In genomic region chr4:94406668-94407437, GRCh38 we compare ENCODE assay signal across 8 cellular contexts. TPM values are rescaled to one million over a fixed set of nuclear protein-coding genes. Genes with fewer than 3 reads are reported as not detected.
DNase-seq lines count a peak whose midpoint lies in the region; ATAC-seq, FAIRE-seq and TF ChIP-seq lines count a peak whose summit lies in the region.

No MANE protein-coding gene starts in this region.

- no peaks in the 10 kb centered on the region for H3K36me3 Mint-ChIP-seq in mesothelial cell of epicardium

- peak; percentile 93 for TF ChIP-seq CTCF in AG04450 (IDR thresholded peaks at IDR 0.05; ENCODE audit: low read depth, low read length)
- peak in 2 of 3 experiments; percentile 71 to 78; a peak in 3 of 4 replicates for TF ChIP-seq CTCF in H1 (IDR thresholded peaks at IDR 0.05; ENCODE audit: control extremely low read depth in 1 of 3, insufficient read depth in 1 of 3, low read depth in 1 of 3, low read length in 3 of 3)
- TF ChIP-seq CTCF in mesothelial cell of epicardium (IDR thresholded peaks at IDR 0.05; ENCODE audit: unreplicated experiment): peak; percentile 74

- no peak overlapping the region for H2BK20ac ChIP-seq in H1 (ENCODE audit: low read length)

- no peaks in the 10 kb centered on the region for H3K27me3 Mint-ChIP-seq in mesothelial cell of epicardium (ENCODE audit: low read depth)

- H3K4me3 ChIP-seq in AG04450 (ENCODE audit: low read depth, low read length) (no peak overlapping the region), H1 (ENCODE audit: extremely low read depth in 1 of 4, insufficient read depth in 2 of 4, low read depth in 3 of 4, low read length in 4 of 4) (no peak overlapping the region)

- H3K79me2 ChIP-seq in H1 (ENCODE audit: control insufficient read depth in 1 of 2, insufficient read depth in 2 of 2, low read length in 2 of 2): no peaks in the 10 kb centered on the region

- H3K9me3 Mint-ChIP-seq in mesothelial cell of epicardium: peaks cover 3% of the 10 kb centered on the region

- H3K23ac ChIP-seq in H1 (ENCODE audit: insufficient read length): no peak overlapping the region

- ATAC-seq in GM18511 (IDR thresholded peaks at IDR 0.05; ENCODE audit: unreplicated experiment) (peak; percentile 90), HG03097 (IDR thresholded peaks at IDR 0.05; ENCODE audit: low FRiP score, unreplicated experiment) (peak; percentile 88)

- H3K27me3 ChIP-seq in AG04450 (ENCODE audit: control insufficient read depth, insufficient read depth, low read length): no peaks in the 10 kb centered on the region
- no peaks in the 10 kb centered on the region for H3K27me3 ChIP-seq in H1 (replicated peaks in 1 of 4; ENCODE audit: control insufficient read depth in 3 of 4, extremely low read depth in 1 of 4, insufficient read depth in 3 of 4, low read length in 3 of 4)

- no peak overlapping the region for H3K4me3 Mint-ChIP-seq in mesothelial cell of epicardium

- no peak overlapping the region for H2BK5ac ChIP-seq in H1 (ENCODE audit: low read depth, low read length)

- no peak overlapping the region for H3K27ac Mint-ChIP-seq in mesothelial cell of epicardium

- H2BK120ac ChIP-seq in H1 (replicated peaks; ENCODE audit: low read depth, low read length): no peak overlapping the region

- H3K27ac ChIP-seq in AG04450 (ENCODE audit: low read depth, low read length) (no peak overlapping the region), H1 (ENCODE audit: low read depth, low read length) (no peak overlapping the region)

- H3K9me3 ChIP-seq in AG04450 (ENCODE audit: control insufficient read depth, insufficient read depth, low read length) (no peaks in the 10 kb centered on the region), H1 (ENCODE audit: insufficient read depth in 2 of 2, low read depth in 1 of 2, low read length in 1 of 2) (no peaks in the 10 kb centered on the region; a peak in 1 of 4 replicates)

- H3K36me3 ChIP-seq in H1 (ENCODE audit: control insufficient read depth in 2 of 4, insufficient read depth in 4 of 4, low read length in 3 of 4): no peaks in the 10 kb centered on the region

- no peak for TF ChIP-seq POLR2A in H1 (IDR thresholded peaks at IDR 0.05; ENCODE audit: control extremely low read depth in 1 of 2, low read depth in 2 of 2, low read length in 2 of 2)

- H2AFZ ChIP-seq in H1 (ENCODE audit: low read length): no peak overlapping the region

- TF ChIP-seq EP300 in H1 (IDR thresholded peaks at IDR 0.05; ENCODE audit: borderline replicate concordance in 1 of 2, low read depth in 2 of 2, low read length in 2 of 2): no peak

- peak; percentile 86 to 89 for TF ChIP-seq RAD21 in H1 (IDR thresholded peaks at IDR 0.05 in 1 of 2, conservative IDR thresholded peaks at IDR 0.05 in 1 of 2; ENCODE audit: low read depth in 2 of 2, low read length in 2 of 2)

- no peak overlapping the region for H3K18ac ChIP-seq in H1 (ENCODE audit: extremely low read depth, low read length)

- no peak overlapping the region for H3K9ac ChIP-seq in H1 (replicated peaks in 1 of 4; ENCODE audit: extremely low read depth in 1 of 4, low read depth in 3 of 4, low read length in 3 of 4)

- no peak overlapping the region for H4K5ac ChIP-seq in H1 (ENCODE audit: insufficient read length, low read depth, low read length)

- peak; percentile 86 for FAIRE-seq in H1 (lab: Jason Lieb, UNC)

- POLR2A ChIA-PET in AG04450 (lab: Yijun Ruan, JAX) (no interaction called here), H1 (lab: Charles Lee; ENCODE audit: partially characterized antibody) (interaction anchor here (0.6 kb wide), 1 partner anchor 102 kb away, joined by 3 read pairs; no protein-coding TSS in a partner anchor)

- no peak overlapping the region for H3K14ac ChIP-seq in H1 (ENCODE audit: insufficient read length)

- H3K4me1 Mint-ChIP-seq in mesothelial cell of epicardium: peaks cover 32% of the 10 kb centered on the region

- no peaks in the 10 kb centered on the region for H3K79me1 ChIP-seq in H1 (ENCODE audit: low read depth, low read length)

- H3K4me2 ChIP-seq in H1 (ENCODE audit: insufficient read depth in 1 of 2, low read depth in 2 of 2, low read length in 2 of 2): no peak overlapping the region

- H3K4ac ChIP-seq in H1 (replicated peaks; ENCODE audit: insufficient read length, low read depth, low read length): no peak overlapping the region

- no peak overlapping the region for H2AK5ac ChIP-seq in H1 (ENCODE audit: low read depth, low read length)

- no peaks in the 10 kb centered on the region for H3K23me2 ChIP-seq in H1 (ENCODE audit: low read depth, low read length)

- H2BK15ac ChIP-seq in H1 (ENCODE audit: low read length): no peak overlapping the region

- H3K56ac ChIP-seq in H1 (replicated peaks; ENCODE audit: insufficient read length, low read depth, low read length): no peak overlapping the region

- peak; percentile 67 for DNase-seq in AG04450 (ENCODE audit: low read depth, low spot score)
- DNase-seq in NCI-H510A (lab: John Stamatoyannopoulos, UW): peak; percentile 5
- peak; percentile 46 for DNase-seq in activated CD4-positive, alpha-beta T cell treated with anti-CD3 and anti-CD28 coated beads, Interleukin-2, amount 50 U/mL, for 1 hour
- peak; percentile 19 to 60 for DNase-seq in H1 (ENCODE audit: low read depth in 1 of 2, low spot score in 2 of 2)
- DNase-seq in mesothelial cell of epicardium (ENCODE audit: low spot score in 2 of 2, unreplicated experiment in 2 of 2): peak; percentile 37 to 54
- DNase-seq in stimulated activated CD8-positive, alpha-beta memory T cell treated with anti-CD3 and anti-CD28 coated beads, Interleukin-2, amount 100 ng/mL, for 48 hours (ENCODE audit: low read depth in 2 of 2): peak; percentile 29 to 31

- peaks cover 0 to 7% (median 2%) of the 10 kb centered on the region in 4 experiments; a peak in 2 of 7 replicates for H3K4me1 ChIP-seq in H1 (replicated peaks in 1 of 4; ENCODE audit: control insufficient read depth in 3 of 4, insufficient read depth in 4 of 4, low read length in 3 of 4)

- CTCF ChIA-PET in AG04450 (lab: Charles Lee): interaction anchor here (0.6 to 3.3 kb wide), 65 partner anchors 8 to 1206 kb away, joined by 3 to 30 read pairs (median 5); partner anchors contain the start of gene PDLIM5
- CTCF ChIA-PET in H1 (lab: Charles Lee; ENCODE audit: partially characterized antibody): interaction anchor here (0.6 to 2.5 kb wide), 52 partner anchors 11 to 1223 kb away, joined by 3 to 11 read pairs (median 4); partner anchors contain the start of genes HPGDS and PDLIM5

- H4K8ac ChIP-seq in H1 (ENCODE audit: extremely low read depth, insufficient read depth, low read length): no peak overlapping the region

- H4K91ac ChIP-seq in H1 (replicated peaks; ENCODE audit: insufficient read length, low read length): no peak overlapping the region

- 41% methylated on average over 10 of the region's 10 CpGs; no CpG with 5 or more reads in 1 of the 2 experiments for WGBS in H1 (ENCODE audit: extremely low coverage in 1 of 2, insufficient coverage in 1 of 2, insufficient read length in 1 of 2, insufficient replicate concordance in 2 of 2, low coverage in 1 of 2, low lambda C conversion rate in 2 of 2, missing lambda C conversion rate in 1 of 2), 2 experiments

- no peak overlapping the region for H2BK12ac ChIP-seq in H1 (ENCODE audit: low read depth, low read length)

- no peaks in the 10 kb centered on the region for H4K20me1 ChIP-seq in H1 (replicated peaks in 1 of 2; ENCODE audit: control insufficient read depth in 1 of 2, insufficient read depth in 2 of 2, low read length in 2 of 2)

TF ChIP-seq in H1, 55 proteins besides CTCF, POLR2A, EP300 and RAD21 (continues in another document):
- TF ChIP-seq MAX (IDR thresholded peaks at IDR 0.05): no peak
- TF ChIP-seq CBX5 (IDR thresholded peaks at IDR 0.05; ENCODE audit: low read depth, low read length): no peak
- no peak for TF ChIP-seq EGR1 (IDR thresholded peaks at IDR 0.05; ENCODE audit: borderline replicate concordance, low read depth, low read length)
- no peak for TF ChIP-seq NANOG (IDR thresholded peaks at IDR 0.05; ENCODE audit: insufficient read depth, low read depth, low read length, poor library complexity, severe bottlenecking)
- TF ChIP-seq GABPA (IDR thresholded peaks at IDR 0.05; ENCODE audit: borderline replicate concordance, insufficient read depth, low read length): no peak
- TF ChIP-seq JUND (IDR thresholded peaks at IDR 0.05; ENCODE audit: low read length): no peak
- TF ChIP-seq YY1 (IDR thresholded peaks at IDR 0.05; ENCODE audit: low read depth, low read length): no peak
- TF ChIP-seq CHD1 (IDR thresholded peaks at IDR 0.05; ENCODE audit: low read depth, low read length): no peak
- TF ChIP-seq RFX5 (IDR thresholded peaks at IDR 0.05; ENCODE audit: borderline replicate concordance, low read depth, low read length): no peak
- no peak for TF ChIP-seq FOSL1 (IDR thresholded peaks at IDR 0.05; ENCODE audit: insufficient read depth, low read depth, low read length)
- TF ChIP-seq KDM4A (IDR thresholded peaks at IDR 0.05; ENCODE audit: low read depth, low read length, severe bottlenecking): no peak
- TF ChIP-seq ASH2L (IDR thresholded peaks at IDR 0.05; ENCODE audit: low read length): no peak
- TF ChIP-seq RNF2 (IDR thresholded peaks at IDR 0.05; ENCODE audit: borderline replicate concordance, low read depth, low read length, missing control alignments, poor library complexity, severe bottlenecking): no peak
- TF ChIP-seq SP2 (IDR thresholded peaks at IDR 0.05; ENCODE audit: low read length): no peak
- no peak for TF ChIP-seq TEAD4 (IDR thresholded peaks at IDR 0.05; ENCODE audit: low read depth, low read length)
- TF ChIP-seq JUN (IDR thresholded peaks at IDR 0.05; ENCODE audit: low read depth, low read length): no peak
- no peak for TF ChIP-seq TBP (IDR thresholded peaks at IDR 0.05; ENCODE audit: low read depth, low read length)

RNA-seq across cellular contexts. Expression of gene PDLIM5, which starts 44.9 kb away (rescaled TPM):
- polyA plus RNA-seq in AG04450 (2011; rRNA removed) (79.6 and 81.5 TPM in 2 replicates), H1 (2011; rRNA removed) (28.6 and 37.3 TPM in 2 replicates)
- polyA minus RNA-seq in AG04450 (2011; rRNA and poly(A)+ RNA removed): 154 and 191 TPM in 2 replicates
- total RNA-seq in H1 (2021; fragmentation: NEBNext Ultra II Directional; extraction: Animal tissue kit (Norgen Biotek cat#: 25700)): 58.9 and 62.1 TPM in 2 replicates
- 35.2 TPM for polyA plus RNA-seq in H1 (2011; cell fraction: cytosol; rRNA removed)
- 40.5 TPM for polyA plus RNA-seq in H1 (2011; cell fraction: nucleus; rRNA removed)
- 29.1 to 37.0 TPM (median 31.3 TPM) in 4 replicates for polyA plus RNA-seq in H1 (2012, experiment 1 of 2)
- 6.7 TPM for polyA plus RNA-seq in H1 (2012, experiment 2 of 2)
- polyA plus RNA-seq in H1 (2013, experiment 1 of 2): 27.9 TPM
- polyA plus RNA-seq in H1 (2013, experiment 2 of 2): 27.3 TPM
- 178 and 216 TPM in 2 replicates for polyA minus RNA-seq in H1 (2011; rRNA and poly(A)+ RNA removed)
- polyA minus RNA-seq in H1 (2011; cell fraction: cytosol; rRNA and poly(A)+ RNA removed): 35.4 TPM
- 155 TPM for polyA minus RNA-seq in H1 (2011; cell fraction: nucleus; rRNA and poly(A)+ RNA removed)
- 60.7 to 65.1 TPM (median 64.6 TPM) in 3 replicates for total RNA-seq in mesothelial cell of epicardium

Comparison
In these comparisons a context has a peak if more than half of its experiments do, and no peak if none do; other contexts are left out.
1. DNase-seq: peak in every context shown above with its lines; median percentile 67 in AG04450; 46 in activated CD4-positive, alpha-beta T cell treated with anti-CD3 and anti-CD28 coated beads, Interleukin-2, amount 50 U/mL, for 1 hour; 46 in mesothelial cell of epicardium; 40 in H1; 30 in stimulated activated CD8-positive, alpha-beta memory T cell treated with anti-CD3 and anti-CD28 coated beads, Interleukin-2, amount 100 ng/mL, for 48 hours; 5 in NCI-H510A.